In the genomic region with DNA sequence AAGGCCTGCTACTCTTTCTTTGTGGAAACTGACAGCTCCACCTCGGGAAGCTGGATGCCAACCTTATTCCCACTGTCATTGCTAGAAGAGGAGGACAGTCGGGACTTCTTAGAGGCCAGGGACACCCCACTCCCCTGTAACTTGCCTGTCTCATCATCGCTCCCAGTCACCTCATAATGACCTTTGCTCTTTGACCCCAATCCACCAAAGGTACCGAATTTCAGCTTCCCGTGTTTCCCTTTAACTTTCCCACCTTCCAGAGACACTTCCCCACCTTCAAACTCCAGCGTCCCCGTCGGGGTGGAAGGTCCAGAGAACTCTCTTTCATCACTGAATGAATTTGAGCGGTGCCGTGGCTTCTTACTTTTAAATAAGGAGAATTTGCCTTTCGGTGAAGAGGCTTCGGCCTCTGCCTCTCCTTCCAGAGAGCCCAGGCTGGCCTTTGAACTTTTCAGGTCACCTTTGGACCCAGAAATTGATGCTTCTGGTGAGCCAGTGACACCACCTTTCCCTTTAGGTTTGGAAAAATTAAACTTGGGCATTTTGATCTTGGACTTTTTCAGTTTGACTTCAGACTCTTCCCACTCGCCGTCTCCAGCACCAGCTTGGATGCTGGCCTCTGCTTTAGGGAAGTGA, we compare ENCODE assay signal across 1 cellular context.
TF ChIP-seq lines count a peak whose summit lies in the region.

No MANE protein-coding gene starts in this region.

TF ChIP-seq in K562, 482 proteins besides CTCF, POLR2A, EP300 and RAD21:
- TF ChIP-seq ARID2 (IDR thresholded peaks at IDR 0.05), result no peak
- peak; percentile 93 for TF ChIP-seq NR2C1 (IDR thresholded peaks at IDR 0.05)
- peak; percentile 92 for TF ChIP-seq NR2C1 (tag; IDR thresholded peaks at IDR 0.05)
- TF ChIP-seq NFYB (IDR thresholded peaks at IDR 0.05; ENCODE audit: extremely low read depth, insufficient read length), result no peak
- TF ChIP-seq SMAD4 (CRISPR knock-in tag; conservative IDR thresholded peaks at IDR 0.05), result no peak
- TF ChIP-seq TEAD4 (IDR thresholded peaks at IDR 0.05; ENCODE audit: low read length), result no peak
- TF ChIP-seq TEAD4 (CRISPR knock-in tag; IDR thresholded peaks at IDR 0.05; ENCODE audit: borderline replicate concordance), result no peak
- TF ChIP-seq MAFF (IDR thresholded peaks at IDR 0.05; ENCODE audit: low read length), result no peak
- TF ChIP-seq NR2C2 (CRISPR knock-in tag; IDR thresholded peaks at IDR 0.05), result no peak
- peak; percentile 86 for TF ChIP-seq NR2C2 (tag; IDR thresholded peaks at IDR 0.05)
- TF ChIP-seq HLTF (IDR thresholded peaks at IDR 0.05), result no peak
- TF ChIP-seq CSDE1 (IDR thresholded peaks at IDR 0.05), result no peak
- TF ChIP-seq, protein P1, sequence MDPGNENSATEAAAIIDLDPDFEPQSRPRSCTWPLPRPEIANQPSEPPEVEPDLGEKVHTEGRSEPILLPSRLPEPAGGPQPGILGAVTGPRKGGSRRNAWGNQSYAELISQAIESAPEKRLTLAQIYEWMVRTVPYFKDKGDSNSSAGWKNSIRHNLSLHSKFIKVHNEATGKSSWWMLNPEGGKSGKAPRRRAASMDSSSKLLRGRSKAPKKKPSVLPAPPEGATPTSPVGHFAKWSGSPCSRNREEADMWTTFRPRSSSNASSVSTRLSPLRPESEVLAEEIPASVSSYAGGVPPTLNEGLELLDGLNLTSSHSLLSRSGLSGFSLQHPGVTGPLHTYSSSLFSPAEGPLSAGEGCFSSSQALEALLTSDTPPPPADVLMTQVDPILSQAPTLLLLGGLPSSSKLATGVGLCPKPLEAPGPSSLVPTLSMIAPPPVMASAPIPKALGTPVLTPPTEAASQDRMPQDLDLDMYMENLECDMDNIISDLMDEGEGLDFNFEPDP (CRISPR knock-in tag; IDR thresholded peaks at IDR 0.05), result no peak
- no peak for TF ChIP-seq MGA (IDR thresholded peaks at IDR 0.05)
- TF ChIP-seq ZBTB9 (CRISPR knock-in tag; IDR thresholded peaks at IDR 0.05), result no peak
- no peak for TF ChIP-seq ZSCAN29 (IDR thresholded peaks at IDR 0.05)
- TF ChIP-seq, protein P2, sequence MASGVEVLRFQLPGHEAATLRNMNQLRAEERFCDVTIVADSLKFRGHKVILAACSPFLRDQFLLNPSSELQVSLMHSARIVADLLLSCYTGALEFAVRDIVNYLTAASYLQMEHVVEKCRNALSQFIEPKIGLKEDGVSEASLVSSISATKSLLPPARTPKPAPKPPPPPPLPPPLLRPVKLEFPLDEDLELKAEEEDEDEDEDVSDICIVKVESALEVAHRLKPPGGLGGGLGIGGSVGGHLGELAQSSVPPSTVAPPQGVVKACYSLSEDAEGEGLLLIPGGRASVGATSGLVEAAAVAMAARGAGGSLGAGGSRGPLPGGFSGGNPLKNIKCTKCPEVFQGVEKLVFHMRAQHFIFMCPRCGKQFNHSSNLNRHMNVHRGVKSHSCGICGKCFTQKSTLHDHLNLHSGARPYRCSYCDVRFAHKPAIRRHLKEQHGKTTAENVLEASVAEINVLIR (CRISPR knock-in tag; IDR thresholded peaks at IDR 0.05), result no peak
- TF ChIP-seq ATF6 (CRISPR knock-in tag; IDR thresholded peaks at IDR 0.05), result no peak
